In genomic region chr2:159712194-159712928, GRCh38 we compare ENCODE assay signal across 8 cellular contexts. TPM values are rescaled to one million over a fixed set of nuclear protein-coding genes. Genes with fewer than 3 reads are reported as not detected.
DNase-seq lines count a peak whose midpoint lies in the region; ATAC-seq and TF ChIP-seq lines count a peak whose summit lies in the region.

A gene with protein sequence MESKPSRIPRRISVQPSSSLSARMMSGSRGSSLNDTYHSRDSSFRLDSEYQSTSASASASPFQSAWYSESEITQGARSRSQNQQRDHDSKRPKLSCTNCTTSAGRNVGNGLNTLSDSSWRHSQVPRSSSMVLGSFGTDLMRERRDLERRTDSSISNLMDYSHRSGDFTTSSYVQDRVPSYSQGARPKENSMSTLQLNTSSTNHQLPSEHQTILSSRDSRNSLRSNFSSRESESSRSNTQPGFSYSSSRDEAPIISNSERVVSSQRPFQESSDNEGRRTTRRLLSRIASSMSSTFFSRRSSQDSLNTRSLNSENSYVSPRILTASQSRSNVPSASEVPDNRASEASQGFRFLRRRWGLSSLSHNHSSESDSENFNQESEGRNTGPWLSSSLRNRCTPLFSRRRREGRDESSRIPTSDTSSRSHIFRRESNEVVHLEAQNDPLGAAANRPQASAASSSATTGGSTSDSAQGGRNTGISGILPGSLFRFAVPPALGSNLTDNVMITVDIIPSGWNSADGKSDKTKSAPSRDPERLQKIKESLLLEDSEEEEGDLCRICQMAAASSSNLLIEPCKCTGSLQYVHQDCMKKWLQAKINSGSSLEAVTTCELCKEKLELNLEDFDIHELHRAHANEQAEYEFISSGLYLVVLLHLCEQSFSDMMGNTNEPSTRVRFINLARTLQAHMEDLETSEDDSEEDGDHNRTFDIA (plus strand): TSS chr2:159712506. CDS start chr2:159729023, 16,517 bp downstream.

- peaks cover 13% of the 10 kb centered on the region for H3K4me1 ChIP-seq in testis

- TF ChIP-seq CTCF in GM10248 (IDR thresholded peaks at IDR 0.05; ENCODE audit: control extremely low read depth, extremely low read depth, low read depth, missing control alignments), result peak; percentile 79
- TF ChIP-seq CTCF in NB4 (IDR thresholded peaks at IDR 0.05; ENCODE audit: low read depth, low read length), result peak; percentile 45
- TF ChIP-seq CTCF in omental fat pad (IDR thresholded peaks at IDR 0.05), result no peak
- peak; percentile 43 to 50 (median 45) for TF ChIP-seq CTCF in testis (IDR thresholded peaks at IDR 0.05)

- intact Hi-C loops in testis (cut with DNase I; ENCODE audit: low total_unique reads), result no loop called here

- ATAC-seq in HG02571 (IDR thresholded peaks at IDR 0.05; ENCODE audit: unreplicated experiment), result peak; percentile 96
- ATAC-seq in omental fat pad (ENCODE audit: low FRiP score), result peak; percentile 98

- CTCF ChIA-PET in GM10248 (lab: Yijun Ruan, JAX), result interaction anchor here (0.9 to 2.2 kb wide), 9 partner anchors 9 to 196 kb away, joined by 3 to 17 read pairs (median 6); partner anchors contain the start of gene BAZ2B

- H3K27ac ChIP-seq in SK-N-MC (peak within 1 kb of the TSS; percentile 86), testis (peak within 1 kb of the TSS; percentile 98 to 100)

- H3K4me3 ChIP-seq in NB4 (ENCODE audit: low read depth, low read length) (peak within 1 kb of the TSS; percentile 95), SK-N-MC (peak within 1 kb of the TSS; percentile 84), testis (peak within 1 kb of the TSS; percentile 95 to 97)

- TF ChIP-seq POLR2A in NB4 (IDR thresholded peaks at IDR 0.05; ENCODE audit: extremely low read depth, insufficient read length), result peak; percentile 90
- TF ChIP-seq POLR2A in testis (IDR thresholded peaks at IDR 0.05), result peak; percentile 64

- H3K36me3 ChIP-seq in SK-N-MC (ENCODE audit: insufficient read depth, low read length), result peaks cover 36% of the 10 kb centered on the region
- H3K36me3 ChIP-seq in testis (ENCODE audit: low read depth, missing control alignments), result no peaks in the 10 kb centered on the region

- peak within 1 kb of the TSS; percentile 91 for H3K9ac ChIP-seq in SK-N-MC (ENCODE audit: insufficient read length)

- POLR2A ChIA-PET in GM10248 (lab: Yijun Ruan, JAX), result interaction anchor here (1.6 to 1.7 kb wide), 2 partner anchors 13 to 98 kb away, joined by 5 to 12 read pairs; no protein-coding TSS in a partner anchor

- peak; percentile 98 for DNase-seq in GM10248 (ENCODE audit: extremely low spot score)
- peak; percentile 99 for DNase-seq in NB4 (ENCODE audit: low read depth)
- peak; percentile 44 for DNase-seq in SK-N-MC (ENCODE audit: low read depth, low spot score)
- DNase-seq in activated naive CD4-positive, alpha-beta T cell treated with anti-CD3 and anti-CD28 coated beads, Interleukin-2, amount 50 U/mL, for 16 hours, result peak; percentile 97
- no peak for DNase-seq in glomerular endothelial cell (ENCODE audit: extremely low read depth, low read depth, low spot score)
- DNase-seq in omental fat pad (ENCODE audit: low spot score), result peak; percentile 81
- peak; percentile 96 for DNase-seq in testis

- H3K27me3 ChIP-seq in testis, result no peaks in the 10 kb centered on the region

- H3K9me3 ChIP-seq in SK-N-MC (ENCODE audit: low read depth, low read length) (no peaks in the 10 kb centered on the region), testis (no peaks in the 10 kb centered on the region)

- 0 to 2% methylated on average over 26 to 65 of the region's 68 CpGs for WGBS in testis, 2 donors

RNA-seq across cellular contexts. Expression of the gene that starts here (rescaled TPM):
- total RNA-seq in glomerular endothelial cell (76.1 and 100 TPM in 2 replicates), omental fat pad (100 to 1,000 TPM in 1 of 4 donors, 10 to 100 TPM in 3; 70.2 to 114 (median 81.5) TPM), testis (100 to 1,000 TPM in 1 of 2 donors, 10 to 100 TPM in 1; 89.4 to 115 TPM)
- polyA plus RNA-seq in testis (ENCODE audit: insufficient read depth, low read depth, low replicate concordance), result 97.8 TPM

Comparison
In these comparisons a context has a peak if more than half of its experiments do, and no peak if none do; other contexts are left out.
1. CTCF ChIP-seq: peak in GM10248 (single experiment), NB4 (single experiment) and testis (3 of 3); none in omental fat pad (0 of 3).
2. Peak in every context shown above with its lines, with median percentiles within 50 percentile points of each other: H3K4me3 ChIP-seq.